30 cellular contexts compared by ENCODE assay signal in genomic region chr20:58926802-58927489, GRCh38.
"Had no signal": no experiment of that assay in that cellular context is flagged by ENCODE, and none has a peak within 500 bp of the region (broad histone marks: within the 10 kb centered on the region; RNA-seq: fewer than 3 reads in every experiment).

No MANE protein-coding gene starts in this region.

- H3K36me3 Mint-ChIP-seq: activated naive CD4-positive, alpha-beta T cell treated with anti-CD3 and anti-CD28 coated beads, Interleukin-2, amount 50 U/mL, for 72 hours had no signal

- H3K4me1 Mint-ChIP-seq: activated CD4-positive, alpha-beta T cell treated with anti-CD3 and anti-CD28 coated beads for 36 hours; activated CD4-positive, alpha-beta T cell treated with anti-CD3 and anti-CD28 coated beads, Interleukin-2, amount 10 ng/mL, durations not matched to agents 7 days and 5 days had no signal

- H3K27ac Mint-ChIP-seq: activated CD4-positive, alpha-beta T cell treated with anti-CD3 and anti-CD28 coated beads for 36 hours; activated CD4-positive, alpha-beta T cell treated with anti-CD3 and anti-CD28 coated beads, Interleukin-2, amount 10 ng/mL, durations not matched to agents 7 days and 5 days; activated naive CD4-positive, alpha-beta T cell treated with anti-CD3 and anti-CD28 coated beads for 36 hours; activated naive CD4-positive, alpha-beta T cell treated with anti-CD3 and anti-CD28 coated beads, Interleukin-2, amount 50 U/mL, for 72 hours; activated T-helper 1 cell treated with anti-CD3 and anti-CD28 coated beads, Interleukin-12 subunit alpha, Interleukin-12 subunit beta, Interleukin-2, Interleukin-4 antibody, amounts not matched to agents 30 ng/mL and 10 ng/mL and 1 ng/mL, durations not matched to agents 14 hours and 24 hours and 36 hours; T-helper 1 cell treated with Interleukin-12 subunit alpha and Interleukin-12 subunit beta and Interleukin-4 antibody, amounts not matched to agents 30 μg/mL and 1 μg/mL, for 36 hours; T-helper 2 cell treated with Interferon-gamma antibody and Interleukin-4, amounts not matched to agents 5 μg/mL and 100 μg/mL, for 36 hours had no signal

- DNase-seq: activated CD4-positive, alpha-beta T cell treated with anti-CD3 and anti-CD28 coated beads for 36 hours; activated CD4-positive, alpha-beta T cell treated with anti-CD3 and anti-CD28 coated beads, Interleukin-2, amount 10 ng/mL, durations not matched to agents 7 days and 5 days; activated CD4-positive, alpha-beta T cell treated with anti-CD3 and anti-CD28 coated beads, Interleukin-2, amount 50 U/mL, for 48 hours; activated CD8-positive, alpha-beta memory T cell treated with anti-CD3 and anti-CD28 coated beads, Interleukin-2, amount 50 U/mL, for 4 hours; activated gamma-delta T cell treated with Interleukin-2 at 50 U/mL for 16 hours; activated naive CD4-positive, alpha-beta T cell treated with anti-CD3 and anti-CD28 coated beads for 36 hours; activated T-cell treated with anti-CD3 and anti-CD28 coated beads for 4 hours; activated T-cell treated with anti-CD3 and anti-CD28 coated beads, Interleukin-2, amount 50 U/mL, for 4 hours; adrenal gland; body of pancreas; NCI-H1092 treated with DMSO at 0.1 percent for 48 hours; NCI-H1417; NCI-H146; NCI-H187; NCI-H2029 treated with DMSO at 0.1 percent for 48 hours; NCI-H2107; NCI-H2171; NCI-H510A; NCI-H526; NCI-H748 treated with DMSO at 0.1 percent for 48 hours; OCI-M1; Right ventricle myocardium superior; SJCRH30 had no signal

- H3K9me3 ChIP-seq: adrenal gland, body of pancreas, breast epithelium, SJCRH30 had no signal

- H3K4me3 ChIP-seq: adrenal gland, body of pancreas, breast epithelium, SJCRH30, SK-N-MC had no signal

- H3K4me3 Mint-ChIP-seq: activated CD4-positive, alpha-beta T cell treated with anti-CD3 and anti-CD28 coated beads for 36 hours; activated CD4-positive, alpha-beta T cell treated with anti-CD3 and anti-CD28 coated beads, Interleukin-2, amount 10 ng/mL, durations not matched to agents 7 days and 5 days; activated naive CD4-positive, alpha-beta T cell treated with anti-CD3 and anti-CD28 coated beads for 36 hours; activated T-cell treated with anti-CD3 and anti-CD28 coated beads, Interleukin-2, amount 50 U/mL, for 4 hours; activated T-helper 1 cell treated with anti-CD3 and anti-CD28 coated beads, Interleukin-12 subunit alpha, Interleukin-12 subunit beta, Interleukin-2, Interleukin-4 antibody, amounts not matched to agents 30 ng/mL and 10 ng/mL and 1 ng/mL, durations not matched to agents 14 hours and 24 hours and 36 hours; T-helper 1 cell treated with Interleukin-12 subunit alpha and Interleukin-12 subunit beta and Interleukin-4 antibody, amounts not matched to agents 30 μg/mL and 1 μg/mL, for 36 hours; T-helper 2 cell treated with Interferon-gamma antibody and Interleukin-4, amounts not matched to agents 5 μg/mL and 100 μg/mL, for 36 hours had no signal

- ATAC-seq: activated CD4-positive, alpha-beta T cell treated with anti-CD3 and anti-CD28 coated beads for 36 hours; activated CD4-positive, CD25-positive, alpha-beta regulatory T cell treated with anti-CD3 and anti-CD28 coated beads, Interleukin-2, amount 50 U/mL, for 24 hours; activated naive CD4-positive, alpha-beta T cell treated with anti-CD3 and anti-CD28 coated beads, Interleukin-2, amount 50 U/mL, for 72 hours; activated T-cell treated with anti-CD3 and anti-CD28 coated beads, Interleukin-2, amount 50 U/mL, for 4 hours; body of pancreas had no signal

- H3K4me1 ChIP-seq: adrenal gland, body of pancreas, breast epithelium, SJCRH30 had no signal

- H3K27me3 ChIP-seq: adrenal gland, body of pancreas, breast epithelium had no signal

- H3K27ac ChIP-seq: adrenal gland, body of pancreas, breast epithelium, SJCRH30, SK-N-MC had no signal

- H3K36me3 ChIP-seq: adrenal gland, breast epithelium, SJCRH30 had no signal

- H3K9me3 Mint-ChIP-seq: activated CD4-positive, alpha-beta T cell treated with anti-CD3 and anti-CD28 coated beads, Interleukin-2, amount 10 ng/mL, durations not matched to agents 7 days and 5 days; activated naive CD4-positive, alpha-beta T cell treated with anti-CD3 and anti-CD28 coated beads for 36 hours; activated naive CD4-positive, alpha-beta T cell treated with anti-CD3 and anti-CD28 coated beads, Interleukin-2, amount 50 U/mL, for 72 hours; activated T-cell treated with anti-CD3 and anti-CD28 coated beads, Interleukin-2, amount 50 U/mL, for 4 hours; activated T-helper 1 cell treated with anti-CD3 and anti-CD28 coated beads, Interleukin-12 subunit alpha, Interleukin-12 subunit beta, Interleukin-2, Interleukin-4 antibody, amounts not matched to agents 30 ng/mL and 10 ng/mL and 1 ng/mL, durations not matched to agents 14 hours and 24 hours and 36 hours; T-helper 1 cell treated with Interleukin-12 subunit alpha and Interleukin-12 subunit beta and Interleukin-4 antibody, amounts not matched to agents 30 μg/mL and 1 μg/mL, for 36 hours; T-helper 2 cell treated with Interferon-gamma antibody and Interleukin-4, amounts not matched to agents 5 μg/mL and 100 μg/mL, for 36 hours had no signal
